Comparison of ENCODE assay signal across 15 cellular contexts in genomic region chr5:17807069-17807468, GRCh38.
"Had no signal": no experiment of that assay in that cellular context is flagged by ENCODE, and none has a peak within 500 bp of the region (broad histone marks: within the 10 kb centered on the region; RNA-seq: fewer than 3 reads in every experiment).

No MANE protein-coding gene starts in this region.

- ATAC-seq: activated T-cell treated with anti-CD3 and anti-CD28 coated beads, Interleukin-2, amount 50 U/mL, for 72 hours; effector memory CD8-positive, alpha-beta T cell; right cardiac atrium; stimulated activated naive CD8-positive, alpha-beta T cell treated with anti-CD3 and anti-CD28 coated beads, Interleukin-15, Interleukin-2, amounts not matched to agents 100 U/mL and 50 U/mL, for 24 hours had no signal

- DNase-seq: activated CD4-positive, alpha-beta T cell treated with anti-CD3 and anti-CD28 coated beads for 1 hour; activated CD8-positive, alpha-beta memory T cell treated with anti-CD3 and anti-CD28 coated beads for 24 hours; activated effector memory CD4-positive, alpha-beta T cell treated with anti-CD3 and anti-CD28 coated beads, Interleukin-2, amount 50 U/mL, for 16 hours; activated naive CD4-positive, alpha-beta T cell treated with anti-CD3 and anti-CD28 coated beads, Interleukin-2, amount 50 U/mL, for 16 hours; activated T-cell treated with anti-CD3 and anti-CD28 coated beads, Interleukin-2, amount 50 U/mL, for 72 hours; dermis blood vessel endothelial cell; effector memory CD8-positive, alpha-beta T cell; right cardiac atrium; stimulated activated naive CD8-positive, alpha-beta T cell treated with anti-CD3 and anti-CD28 coated beads, Interleukin-15, Interleukin-2, amounts not matched to agents 100 U/mL and 50 U/mL, for 24 hours; transverse colon had no signal

- H3K27ac ChIP-seq: ascending aorta, breast epithelium, prostate gland, transverse colon, vagina, VCaP had no signal
